8 cellular contexts compared by ENCODE assay signal in genomic region chr17:37358830-37359681, GRCh38. TPM values are rescaled to one million over a fixed set of nuclear protein-coding genes. Genes with fewer than 3 reads are reported as not detected.
DNase-seq lines count a peak whose midpoint lies in the region; ATAC-seq and TF ChIP-seq lines count a peak whose summit lies in the region.

No MANE protein-coding gene starts in this region.

- DNase-seq in GM13977 (ENCODE audit: low spot score) (peak; percentile 99), NCI-H1436 treated with DMSO at 0.1 percent for 48 hours (lab: John Stamatoyannopoulos, UW) (peak; percentile 61), T-helper 1 cell (peak; percentile 84 to 96 (median 87)), amygdala (lab: John Stamatoyannopoulos, UW) (peak; percentile 52 to 97 (median 89)), right cardiac atrium (peak; percentile 96 to 98 (median 98)), pulmonary artery endothelial cell (ENCODE audit: low read depth, low spot score) (peak; percentile 65), uterus (peak; percentile 94 to 97)

- peak; percentile 76 to 77 for TF ChIP-seq POLR2A in uterus (IDR thresholded peaks at IDR 0.05)

- ATAC-seq in HG02852 (IDR thresholded peaks at IDR 0.05; ENCODE audit: unreplicated experiment): peak; percentile 91
- peak; percentile 98 for ATAC-seq in right cardiac atrium

- no peaks in the 10 kb centered on the region for H3K36me3 ChIP-seq in uterus

- H3K4me1 ChIP-seq in right cardiac atrium (ENCODE audit: control insufficient read depth, insufficient read depth, low read length) (peaks cover 5% of the 10 kb centered on the region), uterus (no peaks in the 10 kb centered on the region)

- peak; percentile 23 for TF ChIP-seq CTCF in GM13977 (IDR thresholded peaks at IDR 0.05; ENCODE audit: extremely low read depth, insufficient read depth, missing control alignments)
- peak in 3 of 4 experiments; percentile 17 to 58 (median 52) for TF ChIP-seq CTCF in uterus (IDR thresholded peaks at IDR 0.05)

- H3K27me3 ChIP-seq in right cardiac atrium (ENCODE audit: control insufficient read depth, insufficient read depth) (no peaks in the 10 kb centered on the region), uterus (no peaks in the 10 kb centered on the region)

- intact Hi-C loops in right cardiac atrium (cut with DNase I) (no loop called here), uterus (cut with DNase I; ENCODE audit: low total_unique reads) (no loop called here)

- under 1% methylated on average over 88 of the region's 88 CpGs for WGBS in right cardiac atrium

- H3K4me3 ChIP-seq in right cardiac atrium (ENCODE audit: low read length) (peak overlapping the region; percentile 66), uterus (peak overlapping the region; percentile 54 to 63)

- H3K9me3 ChIP-seq in right cardiac atrium (ENCODE audit: control insufficient read depth, low read length) (no peaks in the 10 kb centered on the region), uterus (no peaks in the 10 kb centered on the region)

- in situ Hi-C loops in GM13977 (cut with MboI; ENCODE audit: low pct_unique_long_range_greater_than_20kb, low sequenced_read_pairs, unreplicated experiment): no loop called here

- peak overlapping the region; percentile 93 for H3K27ac ChIP-seq in right cardiac atrium (ENCODE audit: low read length)
- H3K27ac ChIP-seq in uterus: peak overlapping the region; percentile 85 to 97

RNA-seq across cellular contexts. Expression of gene C17orf78, which starts 16.7 kb away (rescaled TPM):
- total RNA-seq in right cardiac atrium (not detected), pulmonary artery endothelial cell (not detected in 2 replicates), uterus (not detected)
- not detected for polyA plus RNA-seq in right cardiac atrium

RNA-seq across cellular contexts. Expression of gene ACACA, which starts 47.6 kb away (rescaled TPM):
- total RNA-seq in right cardiac atrium (10 to 100 TPM; 18.4 to 24.8 (median 21.0) TPM), pulmonary artery endothelial cell (57.0 and 62.3 TPM in 2 replicates), uterus (10 to 100 TPM in 3 of 4 donors, 1 to 10 TPM in 1; 4.7 to 75.1 (median 41.9) TPM)
- 8.9 TPM for polyA plus RNA-seq in right cardiac atrium

RNA-seq across cellular contexts. Expression of gene TADA2A, which starts 47.6 kb away (rescaled TPM):
- 10 to 100 TPM; 12.3 to 18.0 (median 14.2) TPM for total RNA-seq in right cardiac atrium
- polyA plus RNA-seq in right cardiac atrium: 6.2 TPM
- 15.8 and 22.8 TPM in 2 replicates for total RNA-seq in pulmonary artery endothelial cell
- 10 to 100 TPM; 13.8 to 40.8 (median 22.0) TPM for total RNA-seq in uterus

Comparison
In these comparisons a context has a peak if more than half of its experiments do, and no peak if none do; other contexts are left out.
1. Peak in every context shown above with its lines: DNase-seq, ATAC-seq, H3K4me3 ChIP-seq and H3K27ac ChIP-seq.